ENCODE assay signal across 2 cellular contexts in the genomic region with DNA sequence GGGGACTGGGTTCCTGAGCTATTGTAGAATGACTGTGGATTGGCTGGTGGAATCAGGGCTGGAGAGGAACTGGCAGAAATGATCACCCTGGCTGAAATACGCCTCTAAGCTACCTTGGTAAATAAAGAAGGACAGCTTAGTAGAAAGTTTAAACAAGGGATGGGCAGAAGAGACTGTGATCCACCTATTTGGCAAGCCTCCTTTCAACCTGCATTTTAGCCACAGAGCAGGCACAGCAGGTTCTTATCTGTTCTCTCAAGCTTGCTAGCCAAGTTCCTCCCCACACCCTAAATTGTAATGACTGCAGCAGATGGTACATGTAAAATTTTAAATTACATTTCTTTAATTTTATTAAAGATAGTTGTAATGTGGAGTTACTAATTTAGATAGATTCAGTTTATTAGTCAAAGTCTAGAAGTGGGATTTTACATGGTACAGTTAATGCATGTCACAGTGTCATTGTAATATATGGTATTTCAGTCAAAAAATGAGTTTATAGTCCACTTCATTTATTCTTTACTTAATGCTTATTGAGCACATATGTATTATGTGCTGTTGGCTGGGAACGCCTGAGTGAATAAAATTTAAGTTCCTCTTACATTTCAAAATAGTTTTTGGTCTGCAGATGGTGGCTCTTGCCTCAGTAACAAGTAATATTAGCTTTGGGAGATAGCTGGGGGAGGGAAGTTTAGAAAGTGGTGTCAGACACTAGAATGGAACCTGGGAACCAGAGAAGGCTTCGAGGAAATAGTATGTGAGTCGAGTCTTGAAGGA.
TF ChIP-seq lines count a peak whose summit lies in the region.

No MANE protein-coding gene starts in this region.

TF ChIP-seq in GM12891, 5 proteins besides CTCF, POLR2A, EP300 and RAD21:
- TF ChIP-seq TAF1 (IDR thresholded peaks at IDR 0.05; ENCODE audit: low read depth, low read length) (no peak), PAX5 (IDR thresholded peaks at IDR 0.05; ENCODE audit: insufficient read depth, low read length, severe bottlenecking) (no peak), SPI1 (IDR thresholded peaks at IDR 0.05; ENCODE audit: low read depth, low read length) (no peak), POLR2AphosphoS5 (IDR thresholded peaks at IDR 0.05; ENCODE audit: low read depth, low read length) (no peak), POU2F2 (IDR thresholded peaks at IDR 0.05; ENCODE audit: low read depth, low read length) (no peak)

TF ChIP-seq in SK-N-SH, 30 proteins besides CTCF, POLR2A, EP300 and RAD21:
- TF ChIP-seq, protein P1, sequence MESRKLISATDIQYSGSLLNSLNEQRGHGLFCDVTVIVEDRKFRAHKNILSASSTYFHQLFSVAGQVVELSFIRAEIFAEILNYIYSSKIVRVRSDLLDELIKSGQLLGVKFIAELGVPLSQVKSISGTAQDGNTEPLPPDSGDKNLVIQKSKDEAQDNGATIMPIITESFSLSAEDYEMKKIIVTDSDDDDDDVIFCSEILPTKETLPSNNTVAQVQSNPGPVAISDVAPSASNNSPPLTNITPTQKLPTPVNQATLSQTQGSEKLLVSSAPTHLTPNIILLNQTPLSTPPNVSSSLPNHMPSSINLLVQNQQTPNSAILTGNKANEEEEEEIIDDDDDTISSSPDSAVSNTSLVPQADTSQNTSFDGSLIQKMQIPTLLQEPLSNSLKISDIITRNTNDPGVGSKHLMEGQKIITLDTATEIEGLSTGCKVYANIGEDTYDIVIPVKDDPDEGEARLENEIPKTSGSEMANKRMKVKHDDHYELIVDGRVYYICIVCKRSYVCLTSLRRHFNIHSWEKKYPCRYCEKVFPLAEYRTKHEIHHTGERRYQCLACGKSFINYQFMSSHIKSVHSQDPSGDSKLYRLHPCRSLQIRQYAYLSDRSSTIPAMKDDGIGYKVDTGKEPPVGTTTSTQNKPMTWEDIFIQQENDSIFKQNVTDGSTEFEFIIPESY (IDR thresholded peaks at IDR 0.05; ENCODE audit: borderline replicate concordance, low read depth), result no peak
- TF ChIP-seq FOXM1 (IDR thresholded peaks at IDR 0.05; ENCODE audit: low read depth), result no peak
- TF ChIP-seq, protein P2, sequence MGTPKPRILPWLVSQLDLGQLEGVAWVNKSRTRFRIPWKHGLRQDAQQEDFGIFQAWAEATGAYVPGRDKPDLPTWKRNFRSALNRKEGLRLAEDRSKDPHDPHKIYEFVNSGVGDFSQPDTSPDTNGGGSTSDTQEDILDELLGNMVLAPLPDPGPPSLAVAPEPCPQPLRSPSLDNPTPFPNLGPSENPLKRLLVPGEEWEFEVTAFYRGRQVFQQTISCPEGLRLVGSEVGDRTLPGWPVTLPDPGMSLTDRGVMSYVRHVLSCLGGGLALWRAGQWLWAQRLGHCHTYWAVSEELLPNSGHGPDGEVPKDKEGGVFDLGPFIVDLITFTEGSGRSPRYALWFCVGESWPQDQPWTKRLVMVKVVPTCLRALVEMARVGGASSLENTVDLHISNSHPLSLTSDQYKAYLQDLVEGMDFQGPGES (IDR thresholded peaks at IDR 0.05; ENCODE audit: low read depth, low read length), result no peak
- TF ChIP-seq NFIC (IDR thresholded peaks at IDR 0.05; ENCODE audit: borderline replicate concordance), result no peak
- TF ChIP-seq, protein P3, sequence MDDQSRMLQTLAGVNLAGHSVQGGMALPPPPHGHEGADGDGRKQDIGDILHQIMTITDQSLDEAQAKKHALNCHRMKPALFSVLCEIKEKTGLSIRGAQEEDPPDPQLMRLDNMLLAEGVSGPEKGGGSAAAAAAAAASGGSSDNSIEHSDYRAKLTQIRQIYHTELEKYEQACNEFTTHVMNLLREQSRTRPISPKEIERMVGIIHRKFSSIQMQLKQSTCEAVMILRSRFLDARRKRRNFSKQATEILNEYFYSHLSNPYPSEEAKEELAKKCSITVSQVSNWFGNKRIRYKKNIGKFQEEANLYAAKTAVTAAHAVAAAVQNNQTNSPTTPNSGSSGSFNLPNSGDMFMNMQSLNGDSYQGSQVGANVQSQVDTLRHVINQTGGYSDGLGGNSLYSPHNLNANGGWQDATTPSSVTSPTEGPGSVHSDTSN (IDR thresholded peaks at IDR 0.05), result no peak
- TF ChIP-seq JUND (IDR thresholded peaks at IDR 0.05), result no peak
- no peak for TF ChIP-seq RXRA (IDR thresholded peaks at IDR 0.05; ENCODE audit: borderline replicate concordance, low read depth)
- no peak for TF ChIP-seq SMC3 (IDR thresholded peaks at IDR 0.05; ENCODE audit: low read depth, low read length)
- TF ChIP-seq RFX5 (IDR thresholded peaks at IDR 0.05; ENCODE audit: low read length), result no peak
- no peak for TF ChIP-seq TEAD4 (IDR thresholded peaks at IDR 0.05; ENCODE audit: borderline replicate concordance, insufficient read depth)
- no peak for TF ChIP-seq CHD2 (IDR thresholded peaks at IDR 0.05; ENCODE audit: low read length, partially characterized antibody)
- TF ChIP-seq EZH2phosphoT487 (IDR thresholded peaks at IDR 0.05; ENCODE audit: borderline replicate concordance, low read depth), result no peak
- no peak for TF ChIP-seq POLR2AphosphoS5 (IDR thresholded peaks at IDR 0.05; ENCODE audit: low read depth, low read length)
